Comparison of ENCODE assay signal across 2 cellular contexts in the genomic region with DNA sequence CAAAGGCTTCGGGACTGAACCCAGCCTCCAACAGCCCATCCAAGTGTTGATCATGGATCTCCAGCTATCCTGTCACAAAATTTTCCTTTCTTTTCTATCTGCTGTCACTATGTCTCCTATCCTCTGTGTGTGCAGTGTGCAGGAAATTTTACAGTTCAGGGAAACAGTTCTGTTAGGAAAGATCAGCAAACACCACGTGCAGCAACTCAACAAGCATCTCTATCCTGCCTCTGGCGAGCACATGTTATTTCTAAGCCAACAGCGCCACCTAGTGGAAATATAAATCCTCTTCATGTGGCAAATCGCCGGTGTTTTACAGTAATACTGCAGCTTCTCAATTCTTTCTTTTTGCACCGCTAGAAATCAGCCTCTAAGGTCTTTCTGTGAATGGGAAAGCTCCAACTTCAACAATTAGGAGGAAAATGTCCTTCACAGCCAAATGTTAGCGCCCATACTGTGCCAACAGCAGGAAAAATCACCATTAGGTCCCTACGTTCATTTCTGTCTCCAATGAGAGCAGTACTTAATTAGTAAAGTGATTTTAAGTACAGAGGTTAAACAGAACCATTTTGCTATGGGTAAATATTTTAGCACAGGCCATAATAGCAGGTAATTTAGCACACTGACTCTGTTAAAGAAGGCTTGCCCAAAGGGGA.
TF ChIP-seq lines count a peak whose summit lies in the region.

No MANE protein-coding gene starts in this region.

TF ChIP-seq in HEK293T, 16 proteins besides CTCF, POLR2A, EP300 and RAD21 (continued from another document):
- TF ChIP-seq LEF1 (IDR thresholded peaks at IDR 0.05; ENCODE audit: borderline replicate concordance) (no peak), SP1 (IDR thresholded peaks at IDR 0.05) (no peak), NFRKB (IDR thresholded peaks at IDR 0.05) (no peak), ZNF384 (IDR thresholded peaks at IDR 0.05) (no peak)

TF ChIP-seq in endothelial cell of umbilical vein, 7 proteins besides CTCF, POLR2A, EP300 and RAD21 (continued from another document):
- TF ChIP-seq, protein P1, sequence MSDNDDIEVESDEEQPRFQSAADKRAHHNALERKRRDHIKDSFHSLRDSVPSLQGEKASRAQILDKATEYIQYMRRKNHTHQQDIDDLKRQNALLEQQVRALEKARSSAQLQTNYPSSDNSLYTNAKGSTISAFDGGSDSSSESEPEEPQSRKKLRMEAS (IDR thresholded peaks at IDR 0.05; ENCODE audit: insufficient read depth, insufficient read length): peak; percentile 88
TF ChIP-seq in endothelial cell of umbilical vein: peak in this region for 1.
